25 cellular contexts compared by ENCODE assay signal in the genomic region with DNA sequence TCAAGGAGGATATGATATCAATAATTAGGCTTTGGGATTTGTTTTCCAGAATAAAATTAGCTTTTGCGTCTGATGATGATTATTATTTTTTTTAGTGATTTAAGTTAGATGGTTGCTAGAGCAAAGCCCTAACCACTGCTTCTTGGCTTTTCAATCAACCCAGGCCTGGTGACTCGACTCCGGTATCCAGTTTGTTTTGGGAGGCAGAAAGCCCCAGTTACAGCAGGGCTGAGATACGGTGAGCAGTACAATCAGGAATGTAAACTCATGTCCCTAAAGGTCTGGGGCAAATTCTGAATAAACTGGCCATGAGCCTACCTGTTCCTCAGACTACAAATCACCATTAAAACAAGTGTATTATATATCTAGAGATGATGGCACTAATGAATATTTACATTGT. TPM values are rescaled to one million over a fixed set of nuclear protein-coding genes. Genes with fewer than 3 reads are reported as not detected.
A peak's percentile ranks its signal among the peaks of the same experiment; 100 is the strongest.
DNase-seq lines count a peak whose midpoint lies in the region; ATAC-seq and TF ChIP-seq lines count a peak whose summit lies in the region.
"Had no signal": no experiment of that assay in that cellular context is flagged by ENCODE, and none has a peak within 500 bp of the region (broad histone marks: within the 10 kb centered on the region; RNA-seq: fewer than 3 reads in every experiment).

No MANE protein-coding gene starts in this region.

- H3K27me3 Mint-ChIP-seq in stimulated activated naive CD8-positive, alpha-beta T cell treated with anti-CD3 and anti-CD28 coated beads, Interleukin-15, Interleukin-2, amounts not matched to agents 100 ng/mL and 50 ng/mL, for 24 hours = no peaks in the 10 kb centered on the region
- H3K27me3 Mint-ChIP-seq in stimulated activated naive CD8-positive, alpha-beta T cell treated with anti-CD3 and anti-CD28 coated beads, Interleukin-15, amount 100 ng/mL, for 72 hours = no peaks in the 10 kb centered on the region
- H3K27me3 Mint-ChIP-seq in HFFc6 (ENCODE audit: insufficient read depth) = peaks cover 14% of the 10 kb centered on the region
- H3K27me3 Mint-ChIP-seq: IgD-negative memory B cell; stimulated activated memory B cell treated with anti-CD40 and anti-IgM and Interleukin-4, amounts not matched to agents 10 μg/mL and 1 μg/mL and 100 μg/mL, for 72 hours had no signal

- H3K27me3 ChIP-seq in MG63 = no peaks in the 10 kb centered on the region
- H3K27me3 ChIP-seq: adrenal gland, brain microvascular endothelial cell, Peyer's patch, testis had no signal

- peak overlapping the region; percentile 52 for H3K27ac Mint-ChIP-seq in stimulated activated naive CD8-positive, alpha-beta T cell treated with anti-CD3 and anti-CD28 coated beads, Interleukin-15, Interleukin-2, amounts not matched to agents 100 ng/mL and 50 ng/mL, for 24 hours
- H3K27ac Mint-ChIP-seq in stimulated activated naive CD8-positive, alpha-beta T cell treated with anti-CD3 and anti-CD28 coated beads, Interleukin-15, amount 100 ng/mL, for 72 hours = no peak overlapping the region
- H3K27ac Mint-ChIP-seq in HFFc6 = no peak overlapping the region
- H3K27ac Mint-ChIP-seq: activated T-helper 2 cell treated with anti-CD3 and anti-CD28 coated beads, Interferon-gamma antibody, Interleukin-2, Interleukin-4, amounts not matched to agents 10 μg/mL and 5 μg/mL and 100 μg/mL, durations not matched to agents 14 hours and 24 hours and 36 hours; GM23338; IgD-negative memory B cell; nephron progenitor cell; stimulated activated memory B cell treated with anti-CD40 and anti-IgM and Interleukin-4, amounts not matched to agents 10 μg/mL and 1 μg/mL and 100 μg/mL, for 72 hours had no signal

- no peaks in the 10 kb centered on the region for H3K9me3 ChIP-seq in MG63
- H3K9me3 ChIP-seq: adrenal gland, Peyer's patch, testis had no signal

- no peak for ATAC-seq in stimulated activated naive CD8-positive, alpha-beta T cell treated with anti-CD3 and anti-CD28 coated beads, Interleukin-15, amount 100 ng/mL, for 72 hours
- ATAC-seq: GM23338; stimulated activated memory B cell treated with anti-CD40 and anti-IgM and Interleukin-4, amounts not matched to agents 10 μg/mL and 1 μg/mL and 100 μg/mL, for 72 hours had no signal

- no peaks in the 10 kb centered on the region for H3K36me3 ChIP-seq in MG63
- H3K36me3 ChIP-seq: adrenal gland, brain microvascular endothelial cell, Peyer's patch had no signal

- H3K4me1 Mint-ChIP-seq in stimulated activated naive CD8-positive, alpha-beta T cell treated with anti-CD3 and anti-CD28 coated beads, Interleukin-15, Interleukin-2, amounts not matched to agents 100 ng/mL and 50 ng/mL, for 24 hours (ENCODE audit: low read depth) = peaks cover 68% of the 10 kb centered on the region
- H3K4me1 Mint-ChIP-seq in stimulated activated naive CD8-positive, alpha-beta T cell treated with anti-CD3 and anti-CD28 coated beads, Interleukin-15, amount 100 ng/mL, for 72 hours = peaks cover 82% of the 10 kb centered on the region
- 0 out of 2 replicates have a peak, but pooled peaks cover 5% of the 10 kb centered on the region for H3K4me1 Mint-ChIP-seq in HFFc6 (ENCODE audit: low read depth)
- H3K4me1 Mint-ChIP-seq: nephron progenitor cell; stimulated activated memory B cell treated with anti-CD40 and anti-IgM and Interleukin-4, amounts not matched to agents 10 μg/mL and 1 μg/mL and 100 μg/mL, for 72 hours had no signal

- TF ChIP-seq CTCF in fibroblast of mammary gland (conservative IDR thresholded peaks at IDR 0.05; ENCODE audit: control insufficient read depth, insufficient read depth, low read depth, low read length) (no peak), HFFc6 (IDR thresholded peaks at IDR 0.05) (no peak)

- H3K4me3 Mint-ChIP-seq in stimulated activated naive CD8-positive, alpha-beta T cell treated with anti-CD3 and anti-CD28 coated beads, Interleukin-15, Interleukin-2, amounts not matched to agents 100 ng/mL and 50 ng/mL, for 24 hours = no peak overlapping the region
- H3K4me3 Mint-ChIP-seq in stimulated activated naive CD8-positive, alpha-beta T cell treated with anti-CD3 and anti-CD28 coated beads, Interleukin-15, amount 100 ng/mL, for 72 hours = no peak overlapping the region
- H3K4me3 Mint-ChIP-seq in HFFc6 = no peak overlapping the region
- H3K4me3 Mint-ChIP-seq: GM23338; IgD-negative memory B cell; nephron progenitor cell; stimulated activated memory B cell treated with anti-CD40 and anti-IgM and Interleukin-4, amounts not matched to agents 10 μg/mL and 1 μg/mL and 100 μg/mL, for 72 hours had no signal

- intact Hi-C loops in posterior cingulate gyrus (cut with DNase I) = no loop called here

- H3K36me3 Mint-ChIP-seq in stimulated activated naive CD8-positive, alpha-beta T cell treated with anti-CD3 and anti-CD28 coated beads, Interleukin-15, Interleukin-2, amounts not matched to agents 100 ng/mL and 50 ng/mL, for 24 hours (ENCODE audit: low read depth) = peaks cover 96% of the 10 kb centered on the region
- H3K36me3 Mint-ChIP-seq in HFFc6 (ENCODE audit: low read depth) = no peaks in the 10 kb centered on the region
- H3K36me3 Mint-ChIP-seq: stimulated activated memory B cell treated with anti-CD40 and anti-IgM and Interleukin-4, amounts not matched to agents 10 μg/mL and 1 μg/mL and 100 μg/mL, for 72 hours had no signal

- no peak for DNase-seq in stimulated activated naive CD8-positive, alpha-beta T cell treated with anti-CD3 and anti-CD28 coated beads, Interleukin-15, amount 100 ng/mL, for 72 hours
- DNase-seq in MG63 (peak; percentile 16), fibroblast of mammary gland (ENCODE audit: low read depth) (peak; percentile 12), stromal cell of bone marrow (ENCODE audit: low read depth) (peak; percentile 58), HFFc6 (no peak), NCI-H446 (lab: John Stamatoyannopoulos, UW) (no peak), posterior cingulate gyrus (no peak)
- DNase-seq: activated CD4-positive, alpha-beta T cell treated with anti-CD3 and anti-CD28 coated beads, Interleukin-2, amount 50 U/mL, for 4 hours; activated CD8-positive, alpha-beta memory T cell treated with anti-CD3 and anti-CD28 coated beads, Interleukin-2, amount 50 U/mL, for 4 hours; adrenal gland; brain microvascular endothelial cell; glutamatergic neuron; mammary epithelial cell; NCI-H2107; NCI-H446 treated with DMSO at 0.1 percent for 48 hours; NCI-H774; nephron progenitor cell; Peyer's patch; SHP77 treated with DMSO at 0.1 percent for 48 hours; testis had no signal

- H3K9me3 Mint-ChIP-seq in stimulated activated naive CD8-positive, alpha-beta T cell treated with anti-CD3 and anti-CD28 coated beads, Interleukin-15, Interleukin-2, amounts not matched to agents 100 ng/mL and 50 ng/mL, for 24 hours = no peaks in the 10 kb centered on the region
- no peaks in the 10 kb centered on the region for H3K9me3 Mint-ChIP-seq in stimulated activated naive CD8-positive, alpha-beta T cell treated with anti-CD3 and anti-CD28 coated beads, Interleukin-15, amount 100 ng/mL, for 72 hours
- H3K9me3 Mint-ChIP-seq in HFFc6 = no peaks in the 10 kb centered on the region
- H3K9me3 Mint-ChIP-seq: activated T-helper 2 cell treated with anti-CD3 and anti-CD28 coated beads, Interferon-gamma antibody, Interleukin-2, Interleukin-4, amounts not matched to agents 10 μg/mL and 5 μg/mL and 100 μg/mL, durations not matched to agents 14 hours and 24 hours and 36 hours; GM23338; IgD-negative memory B cell; nephron progenitor cell; stimulated activated memory B cell treated with anti-CD40 and anti-IgM and Interleukin-4, amounts not matched to agents 10 μg/mL and 1 μg/mL and 100 μg/mL, for 72 hours had no signal

- no peak overlapping the region for H3K4me3 ChIP-seq in MG63
- H3K4me3 ChIP-seq in fibroblast of mammary gland (ENCODE audit: control insufficient read depth, low read depth, low read length) = no peak overlapping the region
- H3K4me3 ChIP-seq: adrenal gland, GM23338, Peyer's patch, testis had no signal

RNA-seq across cellular contexts. Expression of gene CYFIP2, which starts 24.4 kb away (rescaled TPM):
- total RNA-seq in MG63 (2014; rRNA removed; shearing (Covaris generic); ENCODE audit: low replicate concordance) = 4.4 and 5.0 TPM in 2 replicates
- 10 to 100 TPM in 3 of 6 experiments, 1 to 10 TPM in 3; 7.1 to 20.0 (median 9.7) TPM for total RNA-seq in HFFc6 (2021; fragmentation: NEBNext Ultra II Directional; extraction: Animal tissue kit (Norgen Biotek cat#: 25700))

Comparison
In these comparisons a context has a peak if more than half of its experiments do, and no peak if none do; other contexts are left out.
1. DNase-seq: peak in MG63 (single experiment), fibroblast of mammary gland (single experiment) and stromal cell of bone marrow (single experiment); none in stimulated activated naive CD8-positive, alpha-beta T cell treated with anti-CD3 and anti-CD28 coated beads, Interleukin-15, amount 100 ng/mL, for 72 hours (0 of 2), HFFc6 (single experiment), NCI-H446 (0 of 2) and posterior cingulate gyrus (0 of 10).